ENCODE assay signal across 12 cellular contexts in the genomic region with DNA sequence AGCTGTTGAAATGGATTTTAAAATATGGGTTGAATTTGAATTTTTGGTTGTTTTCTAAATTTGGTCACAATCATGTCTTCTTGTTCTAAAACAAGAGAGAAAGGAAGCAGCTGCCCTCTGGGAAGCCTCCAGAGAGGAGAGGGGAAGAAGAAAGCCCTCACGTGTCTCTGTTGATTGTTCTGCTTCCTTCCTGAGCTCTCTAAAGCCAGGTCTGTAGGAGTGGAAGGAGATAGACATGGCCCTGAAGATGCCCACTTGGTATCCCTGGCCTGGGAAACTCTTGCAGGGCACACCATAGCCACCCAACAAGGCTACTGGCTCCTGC. TPM values are rescaled to one million over a fixed set of nuclear protein-coding genes. Genes with fewer than 3 reads are reported as not detected.
DNase-seq lines count a peak whose midpoint lies in the region; ATAC-seq and TF ChIP-seq lines count a peak whose summit lies in the region.
"Had no signal": no experiment of that assay in that cellular context is flagged by ENCODE, and none has a peak within 500 bp of the region (broad histone marks: within the 10 kb centered on the region; RNA-seq: fewer than 3 reads in every experiment).

No MANE protein-coding gene starts in this region.

- peak; percentile 18 for DNase-seq in GDM1 (lab: John Stamatoyannopoulos, UW)
- no peak for DNase-seq in Peyer's patch
- DNase-seq in right atrium auricular region (ENCODE audit: low spot score): no peak
- DNase-seq in sigmoid colon: no peak
- no peak for DNase-seq in activated naive CD4-positive, alpha-beta T cell (lab: John Stamatoyannopoulos, UW)
- no peak for DNase-seq in NCI-H446 treated with DMSO at 0.1 percent for 48 hours (lab: John Stamatoyannopoulos, UW)
- DNase-seq in spleen: no peak
- DNase-seq: activated CD8-positive, alpha-beta T cell treated with anti-CD3 and anti-CD28 coated beads, Interleukin-2, amount 10 ng/mL, durations not matched to agents 7 days and 5 days; activated gamma-delta T cell; NCI-H1417 treated with DMSO at 0.1 percent for 48 hours; NCI-H524 had no signal

- ATAC-seq in GM19324 (IDR thresholded peaks at IDR 0.05; ENCODE audit: low FRiP score, unreplicated experiment): no peak
- ATAC-seq: activated CD8-positive, alpha-beta T cell treated with anti-CD3 and anti-CD28 coated beads, Interleukin-2, amount 10 ng/mL, durations not matched to agents 7 days and 5 days had no signal

- no peaks in the 10 kb centered on the region for H3K27me3 ChIP-seq in Peyer's patch
- no peaks in the 10 kb centered on the region for H3K27me3 ChIP-seq in right atrium auricular region
- no peaks in the 10 kb centered on the region for H3K27me3 ChIP-seq in sigmoid colon
- H3K27me3 ChIP-seq in spleen (replicated peaks in 1 of 7): no peaks in the 10 kb centered on the region

- intact Hi-C loops in sigmoid colon (cut with DNase I): loop anchor here (5.0 kb wide), 1 partner anchor 50 kb away; no protein-coding TSS in a partner anchor
- intact Hi-C loops in spleen (cut with DNase I; ENCODE audit: low total_unique reads): no loop called here

- no peaks in the 10 kb centered on the region for H3K36me3 ChIP-seq in Peyer's patch
- H3K36me3 ChIP-seq in right atrium auricular region: no peaks in the 10 kb centered on the region
- H3K36me3 ChIP-seq in sigmoid colon: no peaks in the 10 kb centered on the region
- no peaks in the 10 kb centered on the region for H3K36me3 ChIP-seq in spleen

- H3K4me1 ChIP-seq in Peyer's patch: peaks cover 0 to 8% (median 0%) of the 10 kb centered on the region in 4 donors
- peaks cover 0 to 69% of the 10 kb centered on the region in 2 donors for H3K4me1 ChIP-seq in right atrium auricular region
- H3K4me1 ChIP-seq in sigmoid colon: peaks cover 0 to 36% (median 19%) of the 10 kb centered on the region in 4 donors
- peaks cover 13 to 35% (median 24%) of the 10 kb centered on the region in 6 donors for H3K4me1 ChIP-seq in spleen

- 40 to 51% methylated on average over 1 of the region's 1 CpG for WGBS in sigmoid colon, 2 donors
- 4 to 22% (median 13%) methylated on average over 1 of the region's 1 CpG for WGBS in spleen, 5 donors

- no peak for TF ChIP-seq POLR2A in Peyer's patch (IDR thresholded peaks at IDR 0.05)
- TF ChIP-seq POLR2A in sigmoid colon (IDR thresholded peaks at IDR 0.05): no peak
- no peak for TF ChIP-seq POLR2A in spleen (IDR thresholded peaks at IDR 0.05)

- no peak for TF ChIP-seq EP300 in sigmoid colon (IDR thresholded peaks at IDR 0.05)

- H3K27ac ChIP-seq in Peyer's patch (peak overlapping the region in 3 of 4 donors; percentile 10 to 45 (median 26)), right atrium auricular region (peak overlapping the region; percentile 60 to 74), sigmoid colon (peak overlapping the region; percentile 39 to 65 (median 56)), spleen (peak overlapping the region in 3 of 8 donors; percentile 40 to 47 (median 42))

- no peaks in the 10 kb centered on the region for H3K9me3 ChIP-seq in Peyer's patch
- no peaks in the 10 kb centered on the region for H3K9me3 ChIP-seq in right atrium auricular region
- no peaks in the 10 kb centered on the region for H3K9me3 ChIP-seq in sigmoid colon
- H3K9me3 ChIP-seq in spleen: no peaks in the 10 kb centered on the region

- no peak overlapping the region for H3K4me3 ChIP-seq in Peyer's patch
- no peak overlapping the region for H3K4me3 ChIP-seq in right atrium auricular region
- H3K4me3 ChIP-seq in sigmoid colon: no peak overlapping the region
- H3K4me3 ChIP-seq in spleen: no peak overlapping the region

- TF ChIP-seq CTCF in Peyer's patch (IDR thresholded peaks at IDR 0.05): no peak
- no peak for TF ChIP-seq CTCF in right atrium auricular region (IDR thresholded peaks at IDR 0.05)
- TF ChIP-seq CTCF in sigmoid colon (IDR thresholded peaks at IDR 0.05): no peak
- no peak for TF ChIP-seq CTCF in spleen (IDR thresholded peaks at IDR 0.05 in 8 of 11, conservative IDR thresholded peaks at IDR 0.05 in 3 of 11)

RNA-seq across cellular contexts. Expression of a gene that starts 59.6 kb away (rescaled TPM):
- total RNA-seq in Peyer's patch: 100 to 1,000 TPM in 2 of 4 donors, 10 to 100 TPM in 2; 73.6 to 118 (median 93.0) TPM
- total RNA-seq in right atrium auricular region: 1 to 10 TPM in 1 of 2 donors, under 1 TPM in 1; 0.33 to 2.7 TPM
- 10 to 100 TPM; 11.5 to 18.9 (median 15.7) TPM for total RNA-seq in sigmoid colon
- 10 to 100 TPM; 23.6 to 34.2 (median 30.5) TPM for polyA plus RNA-seq in sigmoid colon
- total RNA-seq in spleen: 1 to 10 TPM; 1.2 to 3.2 (median 2.6) TPM
- polyA plus RNA-seq in spleen: 1 to 10 TPM; 2.1 to 2.6 (median 2.3) TPM
